ENCODE assay signal across 8 cellular contexts in the genomic region with DNA sequence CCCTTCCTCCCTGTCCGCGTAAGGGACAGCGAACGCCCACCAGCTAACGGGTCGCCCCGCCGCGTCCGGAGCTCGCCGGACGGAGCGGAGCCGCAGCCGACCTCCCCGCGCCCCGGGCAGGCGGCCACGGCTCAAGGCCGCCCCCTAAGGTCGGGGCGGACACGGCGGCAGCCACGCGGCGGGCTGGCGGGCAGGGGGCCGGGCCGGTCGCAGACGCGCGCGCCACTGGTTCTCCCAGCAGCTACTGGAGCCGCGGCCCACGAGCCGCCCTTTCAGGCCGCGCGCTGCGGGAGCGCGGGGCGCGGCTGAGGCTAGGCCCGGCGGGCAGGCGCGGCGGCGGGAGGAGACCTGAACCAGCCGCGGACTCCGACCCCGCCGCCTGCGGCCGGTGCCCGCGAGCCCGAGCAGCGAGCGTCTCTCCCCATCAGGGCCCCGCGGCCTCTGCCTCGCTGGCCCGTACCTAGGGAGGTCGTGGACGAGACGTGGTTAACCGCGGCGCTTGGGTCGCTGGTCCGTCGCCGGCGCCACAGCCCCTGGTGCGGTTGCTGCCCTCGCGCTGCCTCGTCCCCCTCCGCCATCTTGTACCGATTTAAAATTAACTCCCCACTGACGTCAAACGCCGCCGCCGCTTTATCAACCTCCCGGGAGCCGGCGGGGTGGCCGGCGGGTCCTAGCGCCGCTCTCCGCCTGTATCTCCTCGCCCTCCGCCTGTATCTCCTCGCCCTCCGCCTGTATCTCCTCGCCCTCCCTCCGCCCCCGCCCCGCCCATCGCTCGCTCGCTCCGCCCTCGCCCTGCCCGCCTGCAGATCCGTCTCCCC. TPM values are rescaled to one million over a fixed set of nuclear protein-coding genes. Genes with fewer than 3 reads are reported as not detected.
A peak's percentile ranks its signal among the peaks of the same experiment; 100 is the strongest.
DNase-seq lines count a peak whose midpoint lies in the region; ATAC-seq and TF ChIP-seq lines count a peak whose summit lies in the region.

A gene (minus strand): TSS at position 591 of the 818 bp plus-strand sequence. CDS start 13 bp downstream, at position 578.

- no peaks in the 10 kb centered on the region for H3K9me3 Mint-ChIP-seq in HFFc6

- peak within 1 kb of the TSS; percentile 93 for H3K4me3 Mint-ChIP-seq in HFFc6

- H3K4me1 Mint-ChIP-seq in HFFc6 (ENCODE audit: low read depth): peaks cover 35% of the 10 kb centered on the region

- DNase-seq in HFFc6 (peak; percentile 94), NB4 (ENCODE audit: low read depth) (peak; percentile 98), SK-N-MC (ENCODE audit: low read depth, low spot score) (peak; percentile 66), glomerular endothelial cell (ENCODE audit: extremely low read depth, low read depth, low spot score) (peak; percentile 33), omental fat pad (ENCODE audit: low spot score) (peak; percentile 85), testis (peak; percentile 99)
- peak; percentile 93 for DNase-seq in activated naive CD4-positive, alpha-beta T cell treated with anti-CD3 and anti-CD28 coated beads, Interleukin-2, amount 50 U/mL, for 16 hours

- peak; percentile 82 for TF ChIP-seq POLR2A in NB4 (IDR thresholded peaks at IDR 0.05; ENCODE audit: extremely low read depth, insufficient read length)
- peak; percentile 68 for TF ChIP-seq POLR2A in testis (IDR thresholded peaks at IDR 0.05)

- H3K27me3 ChIP-seq in testis: no peaks in the 10 kb centered on the region

- peaks cover 2% of the 10 kb centered on the region for H3K27me3 Mint-ChIP-seq in HFFc6 (ENCODE audit: insufficient read depth)

- intact Hi-C loops in testis (cut with DNase I; ENCODE audit: low total_unique reads): no loop called here

- H3K27ac ChIP-seq in SK-N-MC (peak within 1 kb of the TSS; percentile 69), testis (peak within 1 kb of the TSS; percentile 91 to 99)

- H3K27ac Mint-ChIP-seq in HFFc6: peak within 1 kb of the TSS; percentile 94

- peak; percentile 90 for ATAC-seq in omental fat pad (ENCODE audit: low FRiP score)

- H3K4me1 ChIP-seq in testis: peaks cover 8% of the 10 kb centered on the region

- H3K9me3 ChIP-seq in SK-N-MC (ENCODE audit: low read depth, low read length) (no peaks in the 10 kb centered on the region), testis (no peaks in the 10 kb centered on the region)

- peak; percentile 68 for TF ChIP-seq CTCF in HFFc6 (IDR thresholded peaks at IDR 0.05)
- peak; percentile 3 for TF ChIP-seq CTCF in NB4 (IDR thresholded peaks at IDR 0.05; ENCODE audit: low read depth, low read length)
- TF ChIP-seq CTCF in omental fat pad (IDR thresholded peaks at IDR 0.05): peak in 1 of 3 donors; percentile 8
- peak; percentile 33 to 52 (median 35) for TF ChIP-seq CTCF in testis (IDR thresholded peaks at IDR 0.05)

- H3K9ac ChIP-seq in SK-N-MC (ENCODE audit: insufficient read length): peak within 1 kb of the TSS; percentile 89

- no peaks in the 10 kb centered on the region for H3K36me3 Mint-ChIP-seq in HFFc6 (ENCODE audit: low read depth)

- WGBS in testis, 2 donors: 0 to 2% methylated on average over 19 to 69 of the region's 116 CpGs

- peak within 1 kb of the TSS; percentile 89 for H3K4me3 ChIP-seq in GM08714 (ENCODE audit: low read length)
- H3K4me3 ChIP-seq in NB4 (ENCODE audit: low read depth, low read length): peak within 1 kb of the TSS; percentile 95
- H3K4me3 ChIP-seq in SK-N-MC: peak within 1 kb of the TSS; percentile 89
- H3K4me3 ChIP-seq in testis: peak within 1 kb of the TSS; percentile 91 to 92

- H3K36me3 ChIP-seq in SK-N-MC (ENCODE audit: insufficient read depth, low read length) (peaks cover 3% of the 10 kb centered on the region; the same call in 1 of the 2 replicates), testis (ENCODE audit: low read depth, missing control alignments) (no peaks in the 10 kb centered on the region)

RNA-seq across cellular contexts. Expression of the gene that starts here (rescaled TPM):
- total RNA-seq in HFFc6 (2021; fragmentation: NEBNext Ultra II Directional; extraction: Animal tissue kit (Norgen Biotek cat#: 25700)): 10 to 100 TPM; 21.4 to 28.7 (median 24.4) TPM
- total RNA-seq in glomerular endothelial cell: 34.4 and 48.5 TPM in 2 replicates
- total RNA-seq in omental fat pad: 10 to 100 TPM; 52.7 to 82.0 (median 68.2) TPM
- 10 to 100 TPM; 80.9 to 96.3 TPM for total RNA-seq in testis
- 38.8 TPM for polyA plus RNA-seq in testis (ENCODE audit: insufficient read depth, low read depth, low replicate concordance)

Comparison
In these comparisons a context has a peak if more than half of its experiments do, and no peak if none do; other contexts are left out.
1. Peak in every context shown above with its lines: DNase-seq, ATAC-seq, H3K4me3 ChIP-seq and H3K27ac ChIP-seq.
2. DNase-seq: peak in every context shown above with its lines; median percentile 99 in testis; 98 in NB4; 94 in HFFc6; 93 in activated naive CD4-positive, alpha-beta T cell treated with anti-CD3 and anti-CD28 coated beads, Interleukin-2, amount 50 U/mL, for 16 hours; 85 in omental fat pad; 66 in SK-N-MC; 33 in glomerular endothelial cell.